ENCODE assay signal across 27 cellular contexts in the genomic region with DNA sequence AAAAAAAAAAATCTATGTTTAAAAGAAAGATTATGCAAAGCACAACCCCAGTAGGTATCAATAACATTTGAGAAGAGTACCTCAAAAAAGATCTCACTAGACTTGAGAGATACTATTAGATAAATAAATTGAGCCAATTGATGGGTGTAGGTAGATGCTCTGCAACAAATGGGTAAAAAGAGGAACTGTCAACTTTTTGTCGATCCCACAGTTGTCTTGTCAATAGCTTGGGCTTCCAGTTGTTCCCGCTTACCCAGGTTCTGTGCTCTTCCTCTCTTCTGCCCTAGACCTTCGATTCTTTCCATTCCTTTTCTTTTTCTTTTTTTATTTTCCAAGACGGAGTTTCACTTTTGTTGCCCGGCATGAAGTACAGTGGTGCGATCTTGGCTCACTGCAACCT.
"Had no signal": no experiment of that assay in that cellular context is flagged by ENCODE, and none has a peak within 500 bp of the region (broad histone marks: within the 10 kb centered on the region; RNA-seq: fewer than 3 reads in every experiment).

No MANE protein-coding gene starts in this region.

- H3K4me1 ChIP-seq: colonic mucosa, esophagus squamous epithelium, gastrocnemius medialis, heart right ventricle had no signal

- H3K36me3 ChIP-seq: colonic mucosa, esophagus squamous epithelium, gastrocnemius medialis, heart right ventricle, left lung, lower lobe of right lung had no signal

- H3K27me3 Mint-ChIP-seq: dendritic cell treated with granulocyte-macrophage colony-stimulating factor and Interleukin-4, amounts not matched to agents 40 ng/mL and 50 ng/mL, for 4 days; effector memory CD8-positive, alpha-beta T cell had no signal

- H3K9me3 Mint-ChIP-seq: dendritic cell treated with granulocyte-macrophage colony-stimulating factor and Interleukin-4, amounts not matched to agents 40 ng/mL and 50 ng/mL, for 4 days; endodermal cell; mesothelial cell of epicardium had no signal

- H3K9me3 ChIP-seq: colonic mucosa, esophagus squamous epithelium, gastrocnemius medialis, heart right ventricle, left lung, lower lobe of right lung, mucosa of descending colon had no signal

- FAIRE-seq: endometrium, islet of Langerhans, keratinocyte had no signal

- ATAC-seq: effector memory CD8-positive, alpha-beta T cell; esophagus mucosa; gastrocnemius medialis; heart right ventricle; left cardiac atrium; left lung; left ventricle myocardium superior; lower lobe of right lung; mucosa of descending colon had no signal

- H3K27ac Mint-ChIP-seq: dendritic cell treated with granulocyte-macrophage colony-stimulating factor and Interleukin-4, amounts not matched to agents 40 ng/mL and 50 ng/mL, for 4 days; effector memory CD8-positive, alpha-beta T cell; endodermal cell; mesothelial cell of epicardium had no signal

- H3K27me3 ChIP-seq: colonic mucosa, esophagus squamous epithelium, gastrocnemius medialis, heart right ventricle, left lung had no signal

- H3K27ac ChIP-seq: colonic mucosa, epithelial cell of prostate, esophagus squamous epithelium, gastrocnemius medialis, heart right ventricle, left lung, lower lobe of right lung had no signal

- H3K4me3 ChIP-seq: colonic mucosa, esophagus squamous epithelium, gastrocnemius medialis, heart right ventricle, left lung, lower lobe of right lung, mucosa of descending colon had no signal

- DNase-seq: colonic mucosa; cortex of kidney; effector CD8-positive, alpha-beta T cell; effector memory CD8-positive, alpha-beta T cell; endodermal cell; erythroblast; esophagus squamous epithelium; foreskin fibroblast; foreskin melanocyte; gastrocnemius medialis; glutamatergic neuron; head of caudate nucleus; heart right ventricle; hippocampal formation; left cardiac atrium; left lung; left ventricle myocardium superior; lower lobe of right lung; mesenchymal stem cell; mucosa of descending colon had no signal

- H3K4me3 Mint-ChIP-seq: dendritic cell treated with granulocyte-macrophage colony-stimulating factor and Interleukin-4, amounts not matched to agents 40 ng/mL and 50 ng/mL, for 4 days; effector memory CD8-positive, alpha-beta T cell; endodermal cell; mesothelial cell of epicardium had no signal
